ENCODE assay signal across 10 cellular contexts in the genomic region with DNA sequence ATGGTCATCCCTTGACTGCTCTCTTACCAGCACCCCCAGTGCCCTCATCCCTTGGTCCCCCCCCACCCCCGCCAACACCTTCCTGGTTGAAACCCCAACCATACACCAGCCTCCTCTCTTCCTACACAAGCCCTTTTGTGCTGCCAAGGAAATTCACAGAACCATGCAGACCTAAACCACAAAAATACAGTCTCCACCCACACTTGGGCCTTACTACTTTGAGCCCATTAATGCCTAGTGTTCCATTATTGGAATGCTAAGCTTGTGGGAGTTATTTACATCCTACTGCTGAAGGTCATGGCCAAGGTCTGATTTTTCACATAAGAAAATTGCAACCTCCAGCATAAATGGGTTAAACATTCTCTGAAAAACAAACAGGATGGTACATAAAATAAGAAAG. TPM values are rescaled to one million over a fixed set of nuclear protein-coding genes. Genes with fewer than 3 reads are reported as not detected.
"Had no signal": no experiment of that assay in that cellular context is flagged by ENCODE, and none has a peak within 500 bp of the region (broad histone marks: within the 10 kb centered on the region; RNA-seq: fewer than 3 reads in every experiment).

No MANE protein-coding gene starts in this region.

- H3K9ac ChIP-seq: GM23248 had no signal

- H2AFZ ChIP-seq: GM23248 had no signal

- FAIRE-seq: K562 had no signal

- ATAC-seq: HCT116, K562 had no signal

- H3K36me3 ChIP-seq: HAP-1 had no signal

- H3K27ac ChIP-seq: GM23248, HL-60 had no signal

- H3K4me3 ChIP-seq: GM23248, HAP-1, K562 had no signal

- H3K9me3 ChIP-seq: HAP-1 had no signal

- DNase-seq: GM23248, GOT3, H7, IMR-90, KG1 had no signal

RNA-seq across cellular contexts. Expression of gene CRACDL, which starts 4.1 kb away (rescaled TPM):
- total RNA-seq: GM23248, HT1080, IMR-90, K562 had no signal
- polyA plus RNA-seq: GM23248, IMR-90, K562 had no signal
